In the genomic region with DNA sequence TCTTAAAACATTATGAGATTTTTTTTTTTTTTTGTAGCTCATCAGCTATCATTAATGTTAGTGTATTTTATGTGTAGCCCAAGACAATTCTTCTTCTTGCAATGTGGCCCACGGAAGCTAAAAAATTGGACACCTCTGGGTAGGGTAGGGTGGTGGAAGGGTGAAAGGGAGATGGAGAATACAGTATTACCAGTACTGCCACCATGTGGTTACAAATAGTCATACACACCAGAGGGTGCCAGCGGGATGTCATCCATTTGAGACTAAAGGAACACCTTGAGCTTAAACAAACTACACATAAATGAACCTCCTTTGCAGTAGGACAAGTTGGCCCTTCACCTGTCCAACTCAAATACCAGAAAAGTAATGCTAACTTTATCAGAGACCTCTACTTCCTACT, we compare ENCODE assay signal across 8 cellular contexts.
DNase-seq lines count a peak whose midpoint lies in the region; ATAC-seq and TF ChIP-seq lines count a peak whose summit lies in the region.

No MANE protein-coding gene starts in this region.

- peak; percentile 38 for DNase-seq in D341Med (ENCODE audit: low spot score)
- DNase-seq in HPDE6-E6E7 (ENCODE audit: extremely low spot score) = peak; percentile 13
- peak; percentile 4 for DNase-seq in dermis blood vessel endothelial cell
- no peak for DNase-seq in upper lobe of right lung
- no peak for DNase-seq in foreskin fibroblast
- no peak for DNase-seq in amniotic stem cell (lab: John Stamatoyannopoulos, UW)
- no peak for DNase-seq in stimulated activated CD4-positive, alpha-beta T cell treated with anti-CD3 and anti-CD28 coated beads, Interleukin-1b, Interleukin-23, amount 100 ng/mL, for 48 hours

- H3K9me3 ChIP-seq in upper lobe of right lung = no peaks in the 10 kb centered on the region

- intact Hi-C loops in upper lobe of right lung (cut with DNase I) = no loop called here

- H3K4me1 ChIP-seq in upper lobe of right lung = no peaks in the 10 kb centered on the region

- no peak overlapping the region for H3K27ac ChIP-seq in upper lobe of right lung

- ATAC-seq in GM19043 (IDR thresholded peaks at IDR 0.05; ENCODE audit: low read depth, unreplicated experiment) = peak; percentile 78
- peak; percentile 58 for ATAC-seq in upper lobe of right lung

- H3K36me3 ChIP-seq in upper lobe of right lung = no peaks in the 10 kb centered on the region

- H3K4me3 ChIP-seq in upper lobe of right lung (no peak overlapping the region), foreskin fibroblast (ENCODE audit: low read depth in 1 of 2, low read length in 2 of 2) (no peak overlapping the region)

- TF ChIP-seq CTCF in upper lobe of right lung (IDR thresholded peaks at IDR 0.05) = no peak
- TF ChIP-seq CTCF in foreskin fibroblast (IDR thresholded peaks at IDR 0.05; ENCODE audit: low read depth, low read length) = no peak

- no peaks in the 10 kb centered on the region for H3K27me3 ChIP-seq in upper lobe of right lung

Comparison
In these comparisons a context has a peak if more than half of its experiments do, and no peak if none do; other contexts are left out.
1. DNase-seq: peak in D341Med (single experiment), HPDE6-E6E7 (single experiment) and dermis blood vessel endothelial cell (single experiment); none in upper lobe of right lung (single experiment), foreskin fibroblast (0 of 2), amniotic stem cell (single experiment) and stimulated activated CD4-positive, alpha-beta T cell treated with anti-CD3 and anti-CD28 coated beads, Interleukin-1b, Interleukin-23, amount 100 ng/mL, for 48 hours (single experiment).